15 cellular contexts compared by ENCODE assay signal in the genomic region with DNA sequence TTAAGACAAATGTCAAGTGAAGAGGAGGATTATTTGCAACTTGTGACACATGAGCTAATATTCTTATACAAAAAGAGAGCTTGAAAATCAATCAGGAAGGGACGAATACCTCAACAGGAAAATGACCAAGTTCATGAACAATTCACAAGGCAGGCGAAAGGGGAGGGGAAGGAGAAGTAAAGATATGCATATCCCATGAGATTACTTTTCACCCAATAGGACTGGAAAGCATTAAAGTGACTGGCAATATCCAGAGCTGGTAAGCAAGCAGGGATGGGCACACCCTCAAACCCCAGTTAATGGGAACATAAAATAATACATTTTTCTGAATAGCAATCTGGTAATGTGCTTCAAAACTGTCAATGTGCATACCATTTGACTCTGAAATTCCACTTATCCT.
DNase-seq lines count a peak whose midpoint lies in the region; ATAC-seq and TF ChIP-seq lines count a peak whose summit lies in the region.
"Had no signal": no experiment of that assay in that cellular context is flagged by ENCODE, and none has a peak within 500 bp of the region (broad histone marks: within the 10 kb centered on the region; RNA-seq: fewer than 3 reads in every experiment).

No MANE protein-coding gene starts in this region.

- H4K20me1 ChIP-seq in BLaER1 (no peaks in the 10 kb centered on the region), IMR-90 (ENCODE audit: insufficient read depth, low read length) (no peaks in the 10 kb centered on the region), mammary epithelial cell (ENCODE audit: insufficient read depth, low read length) (no peaks in the 10 kb centered on the region)

- peak overlapping the region; percentile 67 for H2BK20ac ChIP-seq in IMR-90 (ENCODE audit: low read depth, low read length)

- H3K23ac ChIP-seq in IMR-90 (ENCODE audit: low read depth, low read length): peak overlapping the region; percentile 44; the same call in 1 of the 2 replicates

- no peaks in the 10 kb centered on the region for H3K79me2 ChIP-seq in mammary epithelial cell (ENCODE audit: insufficient read depth, low read length)

- H3K36me3 ChIP-seq in BLaER1 (no peaks in the 10 kb centered on the region), IMR-90 (ENCODE audit: control insufficient read depth, insufficient read depth, low read length) (no peaks in the 10 kb centered on the region), mammary epithelial cell (ENCODE audit: insufficient read depth, low read length) (no peaks in the 10 kb centered on the region), stomach (peaks cover 0 to 8% (median 0%) of the 10 kb centered on the region in 4 donors), testis (ENCODE audit: low read depth, missing control alignments) (no peaks in the 10 kb centered on the region)

- H3K4me1 ChIP-seq in BLaER1: peaks cover 20% of the 10 kb centered on the region
- peaks cover 11% of the 10 kb centered on the region for H3K4me1 ChIP-seq in IMR-90 (ENCODE audit: control insufficient read depth, insufficient read depth, low read length)
- H3K4me1 ChIP-seq in mammary epithelial cell (ENCODE audit: insufficient read depth, low read length): peaks cover 12% of the 10 kb centered on the region
- peaks cover 0 to 16% (median 0%) of the 10 kb centered on the region in 4 donors for H3K4me1 ChIP-seq in stomach
- H3K4me1 ChIP-seq in testis: no peaks in the 10 kb centered on the region

- peak overlapping the region; percentile 59 for H3K4me2 ChIP-seq in BLaER1
- H3K4me2 ChIP-seq in IMR-90 (ENCODE audit: low read depth, low read length): peak overlapping the region; percentile 36; the same call in 1 of the 2 replicates
- H3K4me2 ChIP-seq in mammary epithelial cell (ENCODE audit: insufficient read depth, low read depth, low read length): peak overlapping the region; percentile 3

- H3K27ac ChIP-seq in BLaER1 (no peak overlapping the region), IMR-90 (ENCODE audit: insufficient read depth, low read length) (peak overlapping the region; percentile 39), mammary epithelial cell (ENCODE audit: insufficient read depth, low read depth, low read length) (no peak overlapping the region), stomach (no peak overlapping the region), testis (no peak overlapping the region)
- H3K27ac ChIP-seq: body of pancreas, C4-2B had no signal

- H3K9me3 ChIP-seq in BLaER1 (no peaks in the 10 kb centered on the region), IMR-90 (ENCODE audit: control insufficient read depth, insufficient read depth, low read length) (no peaks in the 10 kb centered on the region), mammary epithelial cell (replicated peaks; ENCODE audit: insufficient read depth, low read length) (no peaks in the 10 kb centered on the region), stomach (no peaks in the 10 kb centered on the region), testis (no peaks in the 10 kb centered on the region)
- H3K9me3 ChIP-seq: body of pancreas had no signal

- WGBS in IMR-90 (ENCODE audit: extremely low coverage in 2 of 2, insufficient read length in 1 of 2), 2 experiments: no CpG with 5 or more reads among the region's 2 CpGs
- WGBS in mammary epithelial cell (ENCODE audit: low coverage, missing lambda C conversion rate): 95% methylated on average over 2 of the region's 2 CpGs
- WGBS in stomach, 5 donors: 60 to 82% (median 75%) methylated on average over 2 of the region's 2 CpGs
- 80% methylated on average over 2 of the region's 2 CpGs for WGBS in testis, 2 donors

- no peak for TF ChIP-seq EP300 in stomach (IDR thresholded peaks at IDR 0.05)

- H2AK5ac ChIP-seq in IMR-90 (ENCODE audit: low read depth, low read length): peak overlapping the region; percentile 10; the same call in 1 of the 2 replicates

- H3K56ac ChIP-seq in IMR-90 (ENCODE audit: extremely low read depth, insufficient read depth, low read length): peak overlapping the region; percentile 26; the same call in 1 of the 2 replicates

- H3K18ac ChIP-seq in IMR-90 (ENCODE audit: low read depth, low read length): peak overlapping the region; percentile 76; the same call in 1 of the 2 replicates

- H3K9me1 ChIP-seq in IMR-90 (ENCODE audit: insufficient read depth, low read length): peaks cover 8% of the 10 kb centered on the region; the same call in 1 of the 2 replicates

- H4K5ac ChIP-seq in IMR-90 (ENCODE audit: low read depth, low read length): peak overlapping the region; percentile 2; the same call in 1 of the 2 replicates

- CTCF ChIA-PET in IMR-90 (lab: Yijun Ruan, JAX) (interaction anchor here (1.1 to 1.2 kb wide), 2 partner anchors 15 to 102 kb away, joined by 3 to 4 read pairs; no protein-coding TSS in a partner anchor), mammary epithelial cell (lab: Charles Lee; ENCODE audit: low non-redundant PET) (no interaction called here)

- no peak overlapping the region for H3K9ac ChIP-seq in BLaER1
- no peak overlapping the region; the same call in 1 of the 2 replicates for H3K9ac ChIP-seq in IMR-90 (ENCODE audit: low read depth, low read length)
- H3K9ac ChIP-seq in mammary epithelial cell (ENCODE audit: insufficient read depth, low read length): no peak overlapping the region

- POLR2A ChIA-PET in IMR-90 (lab: Charles Lee; ENCODE audit: unreplicated experiment): interaction anchor here (0.7 kb wide), 1 partner anchor 343 kb away, joined by 5 read pairs; no protein-coding TSS in a partner anchor

- dilution Hi-C loops in IMR-90 (cut with HindIII; ENCODE audit: low sequenced_read_pairs, unreplicated experiment) (no loop called here), mammary epithelial cell (cut with HindIII; ENCODE audit: low sequenced_read_pairs) (no loop called here)

- in situ Hi-C loops in IMR-90 (cut with MboI; ENCODE audit: low sequenced_read_pairs) (no loop called here), mammary epithelial cell (cut with MboI; ENCODE audit: low sequenced_read_pairs in 2 of 2) (no loop called here)

- H2AK9ac ChIP-seq in IMR-90 (replicated peaks; ENCODE audit: low read depth, low read length, poor library complexity): no peak overlapping the region

- H3K14ac ChIP-seq in IMR-90 (replicated peaks; ENCODE audit: low read depth, low read length): peak overlapping the region; percentile 42; the same call in 1 of the 2 replicates

- DNase-seq in IMR-90 (peak; percentile 60), mammary epithelial cell (no peak), iris pigment epithelial cell (ENCODE audit: low read depth) (peak; percentile 69), cerebellar cortex (ENCODE audit: low spot score) (no peak), stomach (no peak), testis (no peak)
- DNase-seq: activated T-cell treated with anti-CD3 and anti-CD28 coated beads, Interleukin-2, amount 50 U/mL, for 48 hours; body of pancreas; GF-D8; NCI-H1417; stimulated activated CD4-positive, alpha-beta T cell treated with anti-CD3 and anti-CD28 coated beads, Interleukin-4, amount 100 ng/mL, for 24 hours; stimulated activated naive B cell treated with anti-CD40 and anti-IgM and Interleukin-4, amounts not matched to agents 10 μg/mL and 1 μg/mL and 100 μg/mL, for 72 hours had no signal

- H2BK5ac ChIP-seq in IMR-90 (ENCODE audit: low read depth, low read length, poor library complexity, severe bottlenecking): peak overlapping the region; percentile 89

- intact Hi-C loops in IMR-90 (cut with micrococcal nuclease) (no loop called here), mammary epithelial cell (cut with micrococcal nuclease) (no loop called here), stomach (cut with DNase I; ENCODE audit: low total_unique reads) (no loop called here), testis (cut with DNase I; ENCODE audit: low total_unique reads) (no loop called here)

- peak overlapping the region; percentile 70; the same call in 1 of the 2 replicates for H3K4ac ChIP-seq in IMR-90 (ENCODE audit: low read depth, low read length)

- no peak for TF ChIP-seq POLR2A in IMR-90 (IDR thresholded peaks at IDR 0.05; ENCODE audit: low read depth, low read length)
- no peak for TF ChIP-seq POLR2A in stomach (IDR thresholded peaks at IDR 0.05)
- TF ChIP-seq POLR2A in testis (IDR thresholded peaks at IDR 0.05): no peak

- H3K4me3 ChIP-seq in BLaER1 (no peak overlapping the region), IMR-90 (ENCODE audit: insufficient read depth, low read depth, low read length) (no peak overlapping the region), mammary epithelial cell (replicated peaks in 1 of 3; ENCODE audit: insufficient read depth in 1 of 3, low read depth in 2 of 3, low read length in 3 of 3) (no peak overlapping the region), stomach (no peak overlapping the region), testis (no peak overlapping the region)
- H3K4me3 ChIP-seq: body of pancreas had no signal

- peak overlapping the region; percentile 34; the same call in 1 of the 2 replicates for H4K91ac ChIP-seq in IMR-90 (ENCODE audit: insufficient read depth, low read depth, low read length)

- H2BK120ac ChIP-seq in IMR-90 (ENCODE audit: low read depth, low read length): peak overlapping the region; percentile 83

- no peaks in the 10 kb centered on the region; a peak in 1 of 4 replicates for H3K79me1 ChIP-seq in IMR-90 (ENCODE audit: low read depth in 1 of 2, low read length in 2 of 2)

- TF ChIP-seq CTCF in IMR-90 (conservative IDR thresholded peaks at IDR 0.05; ENCODE audit: low read depth, low read length): no peak
- no peak for TF ChIP-seq CTCF in mammary epithelial cell (conservative IDR thresholded peaks at IDR 0.05 in 1 of 2, IDR thresholded peaks at IDR 0.05 in 1 of 2; ENCODE audit: extremely low read depth in 1 of 2, insufficient read depth in 1 of 2, low read depth in 1 of 2, low read length in 2 of 2)
- no peak for TF ChIP-seq CTCF in stomach (IDR thresholded peaks at IDR 0.05)
- no peak for TF ChIP-seq CTCF in testis (IDR thresholded peaks at IDR 0.05)

- TF ChIP-seq RAD21 in IMR-90 (IDR thresholded peaks at IDR 0.05; ENCODE audit: low read length): no peak

- peak overlapping the region; percentile 10 to 69 for H4K8ac ChIP-seq in IMR-90 (ENCODE audit: low read depth in 2 of 2, low read length in 2 of 2)

- peak; percentile 70 for ATAC-seq in IMR-90 (ENCODE audit: low read depth)
- no peak for ATAC-seq in GM21367 (IDR thresholded peaks at IDR 0.05; ENCODE audit: unreplicated experiment)
- ATAC-seq: body of pancreas had no signal

- H2AFZ ChIP-seq in IMR-90 (replicated peaks; ENCODE audit: low read length, poor library complexity) (no peak overlapping the region), mammary epithelial cell (ENCODE audit: low read depth, low read length) (no peak overlapping the region)

- H2BK15ac ChIP-seq in IMR-90 (ENCODE audit: low read depth, low read length): peak overlapping the region; percentile 58; the same call in 2 of the 3 replicates

- BruUV-seq in IMR-90 (replicated peaks; lab: Mats Ljungman, UMichigan) (no TSS peak), mammary epithelial cell (replicated peaks; lab: Mats Ljungman, UMichigan) (no TSS peak)

- H3K27me3 ChIP-seq in BLaER1: no peaks in the 10 kb centered on the region
- H3K27me3 ChIP-seq in IMR-90 (ENCODE audit: control insufficient read depth, insufficient read depth, low read length): no peaks in the 10 kb centered on the region
- H3K27me3 ChIP-seq in mammary epithelial cell (ENCODE audit: insufficient read depth, low read length): no peaks in the 10 kb centered on the region
- no peaks in the 10 kb centered on the region for H3K27me3 ChIP-seq in stomach
- H3K27me3 ChIP-seq in testis: no peaks in the 10 kb centered on the region
- H3K27me3 ChIP-seq: body of pancreas had no signal

TF ChIP-seq in IMR-90, 13 proteins besides CTCF, POLR2A, EP300 and RAD21 (continues in another document):
- TF ChIP-seq NFE2L2 (IDR thresholded peaks at IDR 0.05; ENCODE audit: low read depth, low read length): no peak

Comparison
In these comparisons a context has a peak if more than half of its experiments do, and no peak if none do; other contexts are left out.
1. H3K4me2 ChIP-seq: peak in every context shown above with its lines; median percentile 59 in BLaER1; 36 in IMR-90; 3 in mammary epithelial cell.
2. DNase-seq: peak in IMR-90 (single experiment) and iris pigment epithelial cell (single experiment); none in mammary epithelial cell (single experiment), cerebellar cortex (single experiment), stomach (single experiment) and testis (single experiment).